ENCODE assay signal across 20 cellular contexts in the genomic region with DNA sequence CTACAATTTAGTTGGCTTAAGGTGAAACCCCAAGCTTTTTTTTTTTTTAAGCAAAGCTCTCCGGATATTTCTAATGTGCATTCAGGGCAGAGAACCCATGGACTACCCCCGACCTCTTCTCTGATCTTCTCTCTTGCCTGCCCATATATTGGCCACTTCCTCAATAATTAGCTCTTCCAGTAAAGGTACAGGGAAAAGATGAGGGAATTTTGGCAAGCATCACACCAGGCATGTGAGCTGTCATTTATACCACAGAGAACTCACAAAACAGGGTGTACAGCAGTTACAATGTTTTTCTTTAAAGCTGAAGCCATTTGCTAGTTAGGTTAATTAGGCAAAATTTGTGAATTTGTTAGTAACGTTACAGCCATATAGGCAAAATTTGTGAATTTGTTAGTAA.
"Had no signal": no experiment of that assay in that cellular context is flagged by ENCODE, and none has a peak within 500 bp of the region (broad histone marks: within the 10 kb centered on the region; RNA-seq: fewer than 3 reads in every experiment).

No MANE protein-coding gene starts in this region.

- H3K27me3 ChIP-seq: body of pancreas, hepatocyte, right lobe of liver had no signal

- DNase-seq: activated CD4-positive, alpha-beta memory T cell treated with anti-CD3 and anti-CD28 coated beads, Interleukin-2, amount 10 ng/mL, durations not matched to agents 7 days and 5 days; activated CD4-positive, alpha-beta T cell treated with anti-CD3 and anti-CD28 coated beads for 48 hours; activated effector memory CD4-positive, alpha-beta T cell treated with anti-CD3 and anti-CD28 coated beads, Interleukin-2, amount 50 U/mL, for 16 hours; activated naive CD4-positive, alpha-beta T cell treated with anti-CD3 and anti-CD28 coated beads, Interleukin-2, amount 10 ng/mL, durations not matched to agents 7 days and 5 days; activated T-cell treated with anti-CD3 and anti-CD28 coated beads, Interleukin-2, amount 50 U/mL, for 72 hours; amygdala; body of pancreas; immature natural killer cell; kidney glomerular epithelial cell; mesendoderm; mucosa of descending colon; occipital lobe; right lobe of liver; small intestine; stimulated activated CD4-positive, alpha-beta T cell treated with anti-CD3 and anti-CD28 coated beads, Interleukin-15, amount 100 ng/mL, for 24 hours; stimulated activated CD8-positive, alpha-beta memory T cell treated with anti-CD3 and anti-CD28 coated beads, Interleukin-4, amount 100 ng/mL, for 48 hours; stimulated activated naive B cell treated with anti-CD40 and anti-IgM and Interleukin-4, amounts not matched to agents 10 μg/mL and 1 μg/mL and 100 μg/mL, for 72 hours had no signal

- H3K4me3 ChIP-seq: body of pancreas, hepatocyte, mucosa of descending colon, right lobe of liver, thoracic aorta had no signal

- H3K4me2 ChIP-seq: hepatocyte had no signal

- H3K9me3 ChIP-seq: body of pancreas, mucosa of descending colon, right lobe of liver, thoracic aorta had no signal

- H3K36me3 ChIP-seq: right lobe of liver, thoracic aorta had no signal

- ATAC-seq: activated T-cell treated with anti-CD3 and anti-CD28 coated beads, Interleukin-2, amount 50 U/mL, for 72 hours; body of pancreas; mucosa of descending colon; right lobe of liver; SK-N-SH treated with all-trans-retinoic acid at 6 μM for 48 hours; stimulated activated naive B cell treated with anti-CD40 and anti-IgM and Interleukin-4, amounts not matched to agents 10 μg/mL and 1 μg/mL and 100 μg/mL, for 72 hours had no signal

- H2AFZ ChIP-seq: hepatocyte had no signal

- H3K27ac ChIP-seq: body of pancreas, hepatocyte, right lobe of liver had no signal
